In genomic region chr2:235024951-235025773, GRCh38 we compare ENCODE assay signal across 13 cellular contexts.
A peak's percentile ranks its signal among the peaks of the same experiment; 100 is the strongest.
DNase-seq lines count a peak whose midpoint lies in the region; ATAC-seq and TF ChIP-seq lines count a peak whose summit lies in the region.
"Had no signal": no experiment of that assay in that cellular context is flagged by ENCODE, and none has a peak within 500 bp of the region (broad histone marks: within the 10 kb centered on the region; RNA-seq: fewer than 3 reads in every experiment).

No MANE protein-coding gene starts in this region.

- H3K4me1 Mint-ChIP-seq in HFFc6 (ENCODE audit: low read depth): peaks cover 100% of the 10 kb centered on the region
- H3K4me1 Mint-ChIP-seq: stimulated activated naive CD8-positive, alpha-beta T cell treated with anti-CD3 and anti-CD28 coated beads, Interleukin-15, amount 100 ng/mL, for 72 hours had no signal

- no peaks in the 10 kb centered on the region for H3K36me3 ChIP-seq in body of pancreas (replicated peaks in 1 of 2; ENCODE audit: insufficient read depth in 1 of 2, low read depth in 2 of 2)
- H3K36me3 ChIP-seq in right atrium auricular region: no peaks in the 10 kb centered on the region
- no peaks in the 10 kb centered on the region for H3K36me3 ChIP-seq in sigmoid colon

- H3K4me3 ChIP-seq in body of pancreas: no peak overlapping the region
- H3K4me3 ChIP-seq in right atrium auricular region: no peak overlapping the region
- H3K4me3 ChIP-seq in sigmoid colon: no peak overlapping the region
- H3K4me3 ChIP-seq: SK-N-MC had no signal

- DNase-seq in HFFc6 (no peak), body of pancreas (no peak), right atrium auricular region (ENCODE audit: low spot score) (no peak), sigmoid colon (peak; percentile 41), RKO (ENCODE audit: low spot score) (no peak), NCI-H2081 (lab: John Stamatoyannopoulos, UW) (no peak)
- DNase-seq: COR-L47; stimulated activated naive CD8-positive, alpha-beta T cell treated with anti-CD3 and anti-CD28 coated beads, Interleukin-15, amount 100 ng/mL, for 72 hours had no signal

- no peaks in the 10 kb centered on the region for H3K9me3 Mint-ChIP-seq in HFFc6
- H3K9me3 Mint-ChIP-seq: stimulated activated naive CD8-positive, alpha-beta T cell treated with anti-CD3 and anti-CD28 coated beads, Interleukin-15, amount 100 ng/mL, for 72 hours had no signal

- H3K4me1 ChIP-seq in body of pancreas (peaks cover 60% of the 10 kb centered on the region), right atrium auricular region (peaks cover 0 to 58% of the 10 kb centered on the region in 2 donors), sigmoid colon (peaks cover 0 to 52% (median 21%) of the 10 kb centered on the region in 4 donors)
- H3K4me1 ChIP-seq: parathyroid adenoma had no signal

- H3K4me3 Mint-ChIP-seq in HFFc6: peak overlapping the region; percentile 78
- H3K4me3 Mint-ChIP-seq: stimulated activated naive CD8-positive, alpha-beta T cell treated with anti-CD3 and anti-CD28 coated beads, Interleukin-15, amount 100 ng/mL, for 72 hours; WTC11 had no signal

- no peak for TF ChIP-seq POLR2A in body of pancreas (IDR thresholded peaks at IDR 0.05)
- TF ChIP-seq POLR2A in sigmoid colon (IDR thresholded peaks at IDR 0.05): no peak

- no peaks in the 10 kb centered on the region for H3K9me3 ChIP-seq in body of pancreas
- H3K9me3 ChIP-seq in right atrium auricular region: no peaks in the 10 kb centered on the region
- H3K9me3 ChIP-seq in sigmoid colon: no peaks in the 10 kb centered on the region

- no peak for TF ChIP-seq CTCF in HFFc6 (IDR thresholded peaks at IDR 0.05)
- TF ChIP-seq CTCF in body of pancreas (IDR thresholded peaks at IDR 0.05): no peak
- no peak for TF ChIP-seq CTCF in right atrium auricular region (IDR thresholded peaks at IDR 0.05)
- no peak for TF ChIP-seq CTCF in sigmoid colon (IDR thresholded peaks at IDR 0.05)

- TF ChIP-seq EP300 in sigmoid colon (IDR thresholded peaks at IDR 0.05): no peak

- H3K27ac ChIP-seq in body of pancreas (peak overlapping the region; percentile 60 to 90 (median 86)), right atrium auricular region (peak overlapping the region; percentile 32 to 37), sigmoid colon (peak overlapping the region in 1 of 4 donors; percentile 56)
- H3K27ac ChIP-seq: parathyroid adenoma, SK-N-MC had no signal

- H3K36me3 Mint-ChIP-seq in HFFc6 (ENCODE audit: low read depth): peaks cover 50% of the 10 kb centered on the region

- H3K27me3 ChIP-seq in body of pancreas (no peaks in the 10 kb centered on the region), right atrium auricular region (no peaks in the 10 kb centered on the region), sigmoid colon (no peaks in the 10 kb centered on the region)

- intact Hi-C loops in body of pancreas (cut with DNase I): no loop called here
- intact Hi-C loops in sigmoid colon (cut with DNase I): no loop called here

- peak overlapping the region; percentile 84 for H3K27ac Mint-ChIP-seq in HFFc6
- H3K27ac Mint-ChIP-seq: stimulated activated naive CD8-positive, alpha-beta T cell treated with anti-CD3 and anti-CD28 coated beads, Interleukin-15, amount 100 ng/mL, for 72 hours had no signal

- 76 to 77% methylated on average over 19 to 20 of the region's 20 CpGs for WGBS in body of pancreas, 2 donors
- 64 to 75% methylated on average over 20 of the region's 20 CpGs for WGBS in sigmoid colon, 2 donors

- no peak for ATAC-seq in body of pancreas
- no peak for ATAC-seq in GM19467 (IDR thresholded peaks at IDR 0.05; ENCODE audit: unreplicated experiment)
- ATAC-seq in HG02588 (IDR thresholded peaks at IDR 0.05; ENCODE audit: unreplicated experiment): no peak
- ATAC-seq: stimulated activated naive CD8-positive, alpha-beta T cell treated with anti-CD3 and anti-CD28 coated beads, Interleukin-15, amount 100 ng/mL, for 72 hours; WTC11 had no signal

- peaks cover 12% of the 10 kb centered on the region for H3K27me3 Mint-ChIP-seq in HFFc6 (ENCODE audit: insufficient read depth)
- H3K27me3 Mint-ChIP-seq: stimulated activated naive CD8-positive, alpha-beta T cell treated with anti-CD3 and anti-CD28 coated beads, Interleukin-15, amount 100 ng/mL, for 72 hours had no signal
